Comparison of ENCODE assay signal across 9 cellular contexts in genomic region chr19:7831452-7831851, GRCh38. TPM values are rescaled to one million over a fixed set of nuclear protein-coding genes. Genes with fewer than 3 reads are reported as not detected.
DNase-seq lines count a peak whose midpoint lies in the region; ATAC-seq and TF ChIP-seq lines count a peak whose summit lies in the region.
"Had no signal": no experiment of that assay in that cellular context is flagged by ENCODE, and none has a peak within 500 bp of the region (broad histone marks: within the 10 kb centered on the region; RNA-seq: fewer than 3 reads in every experiment).

No MANE protein-coding gene starts in this region.

- 64 to 79% methylated on average over 10 of the region's 10 CpGs for WGBS in sigmoid colon, 2 donors

- TF ChIP-seq CTCF in BE2C (IDR thresholded peaks at IDR 0.05; ENCODE audit: low read depth, low read length): 0 out of 2 replicates have a peak, but pooled peaks have one; percentile 13
- peak; percentile 30 for TF ChIP-seq CTCF in HFF-Myc (IDR thresholded peaks at IDR 0.05; ENCODE audit: low read depth, low read length, missing control alignments)
- no peak for TF ChIP-seq CTCF in GM10248 (IDR thresholded peaks at IDR 0.05; ENCODE audit: control extremely low read depth, extremely low read depth, low read depth, missing control alignments)
- no peak for TF ChIP-seq CTCF in sigmoid colon (IDR thresholded peaks at IDR 0.05)

- H3K27me3 ChIP-seq in BE2C (peaks cover 17% of the 10 kb centered on the region), sigmoid colon (no peaks in the 10 kb centered on the region)
- H3K27me3 ChIP-seq: gastrocnemius medialis had no signal

- no peaks in the 10 kb centered on the region for H3K36me3 Mint-ChIP-seq in memory B cell

- H3K4me3 ChIP-seq in BE2C (ENCODE audit: low read depth, low read length): no peak overlapping the region
- H3K4me3 ChIP-seq in HFF-Myc (replicated peaks; ENCODE audit: low read depth, low read length): no peak overlapping the region
- H3K4me3 ChIP-seq in sigmoid colon: no peak overlapping the region

- ATAC-seq in memory B cell (ENCODE audit: low read depth) (no peak), GM21576 (IDR thresholded peaks at IDR 0.05; ENCODE audit: unreplicated experiment) (no peak)
- ATAC-seq: gastrocnemius medialis had no signal

- peaks cover 10% of the 10 kb centered on the region for H3K4me1 Mint-ChIP-seq in memory B cell

- H3K27me3 Mint-ChIP-seq in memory B cell: no peaks in the 10 kb centered on the region

- H3K4me1 ChIP-seq in BE2C (no peaks in the 10 kb centered on the region; the same call in 1 of the 2 replicates), sigmoid colon (peaks cover 0 to 39% (median 32%) of the 10 kb centered on the region in 4 donors)

- H3K4me3 Mint-ChIP-seq in memory B cell: peak overlapping the region; percentile 83

- H3K27ac ChIP-seq in sigmoid colon: no peak overlapping the region
- H3K27ac ChIP-seq: gastrocnemius medialis had no signal

- DNase-seq in BE2C (no peak), HFF-Myc (ENCODE audit: extremely low read depth, low read depth) (no peak), astrocyte of the hippocampus (ENCODE audit: low read depth, low spot score) (peak; percentile 58), memory B cell (ENCODE audit: low spot score in 2 of 2) (no peak), GM10248 (ENCODE audit: extremely low spot score) (no peak), sigmoid colon (no peak)
- no peak for DNase-seq in activated CD4-positive, CD25-positive, alpha-beta regulatory T cell (lab: John Stamatoyannopoulos, UW)
- DNase-seq: gastrocnemius medialis had no signal

- H3K36me3 ChIP-seq in BE2C: no peaks in the 10 kb centered on the region
- H3K36me3 ChIP-seq in sigmoid colon: no peaks in the 10 kb centered on the region
- H3K36me3 ChIP-seq: gastrocnemius medialis had no signal

- POLR2A ChIA-PET in GM10248 (lab: Yijun Ruan, JAX): no interaction called here

- H3K9me3 Mint-ChIP-seq in memory B cell: no peaks in the 10 kb centered on the region

- no peak for TF ChIP-seq EP300 in sigmoid colon (IDR thresholded peaks at IDR 0.05)

- no peaks in the 10 kb centered on the region for H3K9me3 ChIP-seq in BE2C
- H3K9me3 ChIP-seq in sigmoid colon: no peaks in the 10 kb centered on the region
- H3K9me3 ChIP-seq: gastrocnemius medialis had no signal

- TF ChIP-seq POLR2A in sigmoid colon (IDR thresholded peaks at IDR 0.05): no peak

- intact Hi-C loops in sigmoid colon (cut with DNase I): no loop called here

- CTCF ChIA-PET in GM10248 (lab: Yijun Ruan, JAX): interaction anchor here (0.7 to 3.6 kb wide), 10 partner anchors 12 to 183 kb away, joined by 3 to 14 read pairs (median 4); partner anchors contain the start of gene TRAPPC5

- peak overlapping the region; percentile 43 for H3K27ac Mint-ChIP-seq in memory B cell

RNA-seq across cellular contexts. Expression of gene EVI5L, which starts 1.4 kb away (rescaled TPM):
- polyA plus RNA-seq in BE2C (2012; ENCODE audit: insufficient read depth, insufficient read length, low read depth): 22.4 TPM
- 10 to 100 TPM in 3 of 4 donors, 1 to 10 TPM in 1; 8.4 to 18.6 (median 12.5) TPM for total RNA-seq in sigmoid colon
- polyA plus RNA-seq in sigmoid colon: 10 to 100 TPM in 1 of 3 donors, 1 to 10 TPM in 2; 5.3 to 11.4 (median 6.0) TPM

RNA-seq across cellular contexts. Expression of gene PRR36, which starts 42.7 kb away (rescaled TPM):
- 5.3 TPM for polyA plus RNA-seq in BE2C (2012; ENCODE audit: insufficient read depth, insufficient read length, low read depth)
- not detected for total RNA-seq in sigmoid colon
- under 1 TPM in 2 of 3 donors, not detected in 1; under 0.01 to 0.23 TPM for polyA plus RNA-seq in sigmoid colon
- total RNA-seq: gastrocnemius medialis had no signal

RNA-seq across cellular contexts. Expression of gene LRRC8E, which starts 56.9 kb away (rescaled TPM):
- 0.45 TPM for polyA plus RNA-seq in BE2C (2012; ENCODE audit: insufficient read depth, insufficient read length, low read depth)
- not detected for total RNA-seq in sigmoid colon
- 1 to 10 TPM in 2 of 3 donors, under 1 TPM in 1; 0.23 to 1.2 (median 1.2) TPM for polyA plus RNA-seq in sigmoid colon

Comparison
In these comparisons a context has a peak if more than half of its experiments do, and no peak if none do; other contexts are left out.
1. CTCF ChIP-seq: peak in BE2C (single experiment) and HFF-Myc (single experiment); none in GM10248 (single experiment) and sigmoid colon (0 of 4).